25 cellular contexts compared by ENCODE assay signal in the genomic region with DNA sequence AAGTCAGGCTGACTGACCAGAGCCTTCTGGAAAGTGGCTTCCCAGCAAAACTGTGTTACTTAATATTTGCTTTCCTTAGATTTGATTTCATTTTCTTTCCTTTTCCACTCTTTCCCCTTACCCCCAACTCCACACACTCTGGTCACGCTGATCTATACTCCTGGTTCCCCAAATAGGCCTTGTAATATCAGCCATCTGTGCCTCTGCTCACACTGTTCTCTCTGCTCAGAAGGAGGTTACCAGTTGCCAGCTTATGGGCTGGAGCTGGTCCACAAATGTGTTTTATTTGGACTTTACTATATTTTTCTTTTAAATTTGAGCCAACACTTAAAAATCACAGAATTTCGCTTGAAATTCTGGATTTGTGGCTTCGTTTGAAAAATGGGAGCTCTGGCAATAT. TPM values are rescaled to one million over a fixed set of nuclear protein-coding genes. Genes with fewer than 3 reads are reported as not detected.
DNase-seq lines count a peak whose midpoint lies in the region; ATAC-seq and TF ChIP-seq lines count a peak whose summit lies in the region.
"Had no signal": no experiment of that assay in that cellular context is flagged by ENCODE, and none has a peak within 500 bp of the region (broad histone marks: within the 10 kb centered on the region; RNA-seq: fewer than 3 reads in every experiment).

No MANE protein-coding gene starts in this region.

- no peaks in the 10 kb centered on the region for H3K27me3 ChIP-seq in right lobe of liver
- H3K27me3 ChIP-seq: SJCRH30 had no signal

- H3K27ac Mint-ChIP-seq in type B pancreatic cell: peak overlapping the region; percentile 17
- peak overlapping the region in 1 of 7 donors; percentile 46 for H3K27ac Mint-ChIP-seq in CD14-positive monocyte
- H3K27ac Mint-ChIP-seq: CD4-positive, CD25-positive, alpha-beta regulatory T cell had no signal

- H3K4me1 ChIP-seq in right lobe of liver: peaks cover 0 to 35% (median 2%) of the 10 kb centered on the region in 4 donors
- H3K4me1 ChIP-seq: BE2C, SJCRH30 had no signal

- 81% methylated on average over 3 of the region's 3 CpGs for WGBS in right lobe of liver (ENCODE audit: insufficient coverage, low coverage, low lambda C conversion rate, missing lambda C conversion rate)

- no peaks in the 10 kb centered on the region for H3K9me3 ChIP-seq in right lobe of liver
- H3K9me3 ChIP-seq: BE2C, SJCRH30 had no signal

- peak; percentile 26 to 38 (median 37) for ATAC-seq in right lobe of liver
- ATAC-seq in Right ventricle myocardium superior (ENCODE audit: poor library complexity): no peak
- no peak for ATAC-seq in GM21367 (IDR thresholded peaks at IDR 0.05; ENCODE audit: unreplicated experiment)
- ATAC-seq: SK-N-SH treated with all-trans-retinoic acid at 6 μM for 48 hours had no signal

- H3K36me3 Mint-ChIP-seq in type B pancreatic cell (no peaks in the 10 kb centered on the region), CD14-positive monocyte (no peaks in the 10 kb centered on the region)
- H3K36me3 Mint-ChIP-seq: CD4-positive, CD25-positive, alpha-beta regulatory T cell had no signal

- H3K9me3 Mint-ChIP-seq in type B pancreatic cell (no peaks in the 10 kb centered on the region), CD14-positive monocyte (no peaks in the 10 kb centered on the region)

- H3K4me3 ChIP-seq in fibroblast of the aortic adventitia (ENCODE audit: low read depth, low read length) (no peak overlapping the region), right lobe of liver (no peak overlapping the region)
- H3K4me3 ChIP-seq: SJCRH30 had no signal

- intact Hi-C loops in right lobe of liver (cut with DNase I): no loop called here
- intact Hi-C loops in Right ventricle myocardium superior (cut with DNase I): no loop called here
- intact Hi-C loops in CD14-positive monocyte (cut with micrococcal nuclease): no loop called here

- TF ChIP-seq POLR2A in right lobe of liver (IDR thresholded peaks at IDR 0.05): no peak

- H3K27me3 Mint-ChIP-seq in type B pancreatic cell: no peaks in the 10 kb centered on the region
- peaks cover 2 to 14% (median 11%) of the 10 kb centered on the region in 3 donors for H3K27me3 Mint-ChIP-seq in CD14-positive monocyte (ENCODE audit: low read depth in 3 of 3)

- peaks cover 0 to 2% (median under 1%) of the 10 kb centered on the region in 4 donors for H3K36me3 ChIP-seq in right lobe of liver
- H3K36me3 ChIP-seq: BE2C, SJCRH30 had no signal

- H3K27ac ChIP-seq in right lobe of liver: no peak overlapping the region
- H3K27ac ChIP-seq: 22Rv1, HL-60, SJCRH30 had no signal

- H3K4me1 Mint-ChIP-seq in type B pancreatic cell (ENCODE audit: unreplicated experiment): peaks cover 24% of the 10 kb centered on the region
- H3K4me1 Mint-ChIP-seq in CD14-positive monocyte: no peaks in the 10 kb centered on the region

- no peak for TF ChIP-seq CTCF in fibroblast of the aortic adventitia (IDR thresholded peaks at IDR 0.05; ENCODE audit: insufficient read depth, low read length)
- no peak for TF ChIP-seq CTCF in right lobe of liver (IDR thresholded peaks at IDR 0.05)
- no peak for TF ChIP-seq CTCF in type B pancreatic cell (conservative IDR thresholded peaks at IDR 0.05)
- TF ChIP-seq CTCF in CD14-positive monocyte (IDR thresholded peaks at IDR 0.05): no peak

- H3K4me3 Mint-ChIP-seq in type B pancreatic cell (no peak overlapping the region), CD14-positive monocyte (no peak overlapping the region)
- H3K4me3 Mint-ChIP-seq: CD4-positive, CD25-positive, alpha-beta regulatory T cell had no signal

- DNase-seq in NCI-H446 (lab: John Stamatoyannopoulos, UW) (peak; percentile 2 to 28), NCI-H446 treated with DMSO at 0.1 percent for 48 hours (lab: John Stamatoyannopoulos, UW) (no peak), fibroblast of the aortic adventitia (ENCODE audit: low read depth) (peak; percentile 49), right lobe of liver (no peak), type B pancreatic cell (ENCODE audit: extremely low spot score, unreplicated experiment) (no peak), Right ventricle myocardium superior (no peak), CD14-positive monocyte (ENCODE audit: low spot score) (no peak)
- DNase-seq: BE2C; CD4-positive, CD25-positive, alpha-beta regulatory T cell; DMS153; DND-41; H7; NCI-H1092 treated with DMSO at 0.1 percent for 48 hours; NCI-H1436; NCI-H187; NCI-H2081 treated with DMSO at 0.1 percent for 48 hours; NCI-H2171; NCI-H226; NCI-H524 treated with DMSO at 0.1 percent for 48 hours; NCI-H774; SJCRH30 had no signal

RNA-seq across cellular contexts. Expression of gene ANKS4B, which starts 11.3 kb away (rescaled TPM):
- total RNA-seq in fibroblast of the aortic adventitia (ENCODE audit: low replicate concordance) (not detected in 2 replicates), right lobe of liver (10 to 100 TPM in 5 of 6 experiments, 1 to 10 TPM in 1; 10.0 to 16.3 (median 11.4) TPM), type B pancreatic cell (ENCODE audit: low replicate concordance) (5.2 and 8.9 TPM in 2 replicates), Right ventricle myocardium superior (not detected)
- polyA plus RNA-seq in CD14-positive monocyte: not detected
- total RNA-seq: CD4-positive, CD25-positive, alpha-beta regulatory T cell; H7 had no signal
- polyA plus RNA-seq: CD4-positive, CD25-positive, alpha-beta regulatory T cell had no signal

RNA-seq across cellular contexts. Expression of gene CRYM, which starts 33.3 kb away (rescaled TPM):
- total RNA-seq in fibroblast of the aortic adventitia (ENCODE audit: low replicate concordance) (2.0 and 2.8 TPM in 2 replicates), right lobe of liver (10 to 100 TPM in 2 of 6 experiments, 1 to 10 TPM in 4; 4.4 to 14.9 (median 5.9) TPM), type B pancreatic cell (ENCODE audit: low replicate concordance) (3.7 and 9.4 TPM in 2 replicates), Right ventricle myocardium superior (70.0 TPM)
- not detected for polyA plus RNA-seq in CD14-positive monocyte
- total RNA-seq: CD4-positive, CD25-positive, alpha-beta regulatory T cell; SJCRH30 had no signal
- polyA plus RNA-seq: CD4-positive, CD25-positive, alpha-beta regulatory T cell had no signal

RNA-seq across cellular contexts. Expression of gene ZP2, which starts 33.4 kb away (rescaled TPM):
- total RNA-seq in fibroblast of the aortic adventitia (ENCODE audit: low replicate concordance): not detected in 2 replicates
- not detected for total RNA-seq in right lobe of liver
- total RNA-seq in type B pancreatic cell (ENCODE audit: low replicate concordance): not detected in 2 replicates
- not detected for total RNA-seq in Right ventricle myocardium superior
- polyA plus RNA-seq in CD14-positive monocyte: not detected
- total RNA-seq: CD4-positive, CD25-positive, alpha-beta regulatory T cell; H7; SJCRH30 had no signal
- polyA plus RNA-seq: CD4-positive, CD25-positive, alpha-beta regulatory T cell had no signal

Comparison
In these comparisons a context has a peak if more than half of its experiments do, and no peak if none do; other contexts are left out.
1. DNase-seq: peak in NCI-H446 (2 of 2) and fibroblast of the aortic adventitia (single experiment); none in NCI-H446 treated with DMSO at 0.1 percent for 48 hours (single experiment), right lobe of liver (0 of 3), type B pancreatic cell (single experiment), Right ventricle myocardium superior (single experiment) and CD14-positive monocyte (single experiment).
2. ATAC-seq: peak in right lobe of liver (4 of 4); none in Right ventricle myocardium superior (single experiment) and GM21367 (single experiment).